Comparison of ENCODE assay signal across 1 cellular context in genomic region chr21:29002442-29003144, GRCh38.
TF ChIP-seq lines count a peak whose summit lies in the region.

No MANE protein-coding gene starts in this region.

TF ChIP-seq in HepG2, 621 proteins besides CTCF, POLR2A, EP300 and RAD21 (continued from another document):
- TF ChIP-seq DBP (CRISPR knock-in tag; IDR thresholded peaks at IDR 0.05; ENCODE audit: not compliant biosample characterization) (peak; percentile 43), ZNF253 (CRISPR knock-in tag; IDR thresholded peaks at IDR 0.05; ENCODE audit: borderline replicate concordance) (0 out of 2 replicates have a peak, but pooled peaks have one; percentile 36), STAG1 (CRISPR knock-in tag; IDR thresholded peaks at IDR 0.05) (no peak), NFE2L1 (CRISPR knock-in tag; IDR thresholded peaks at IDR 0.05; ENCODE audit: borderline replicate concordance) (no peak), DDIT3 (CRISPR knock-in tag; IDR thresholded peaks at IDR 0.05) (no peak), THYN1 (CRISPR knock-in tag; IDR thresholded peaks at IDR 0.05; ENCODE audit: borderline replicate concordance, low read depth) (no peak), ZBTB40 (IDR thresholded peaks at IDR 0.05) (no peak), ZBTB40 (CRISPR knock-in tag; IDR thresholded peaks at IDR 0.05) (peak; percentile 87), ZFP90 (CRISPR knock-in tag; IDR thresholded peaks at IDR 0.05; ENCODE audit: borderline replicate concordance) (peak; percentile 84), CEBPZ (IDR thresholded peaks at IDR 0.05; ENCODE audit: low read length) (no peak), ZFP36L2 (CRISPR knock-in tag; IDR thresholded peaks at IDR 0.05) (no peak; the same call in 1 of the 2 replicates), ZNF839 (CRISPR knock-in tag; IDR thresholded peaks at IDR 0.05; ENCODE audit: borderline replicate concordance) (peak; percentile 74; the same call in 1 of the 2 replicates), ZNF772 (CRISPR knock-in tag; IDR thresholded peaks at IDR 0.05) (peak; percentile 89), POLR2AphosphoS2 (IDR thresholded peaks at IDR 0.05; ENCODE audit: low read depth, low read length) (no peak), PHF5A (CRISPR knock-in tag; IDR thresholded peaks at IDR 0.05; ENCODE audit: low read depth, unreplicated experiment) (peak; percentile 21), REXO4 (CRISPR knock-in tag; IDR thresholded peaks at IDR 0.05; ENCODE audit: borderline replicate concordance) (no peak), ZNF18 (CRISPR knock-in tag; IDR thresholded peaks at IDR 0.05; ENCODE audit: insufficient replicate concordance) (no peak), EZH2 (conservative IDR thresholded peaks at IDR 0.05; ENCODE audit: low read depth, low read length) (no peak), PLRG1 (conservative IDR thresholded peaks at IDR 0.05) (no peak), ZNF616 (CRISPR knock-in tag; IDR thresholded peaks at IDR 0.05; ENCODE audit: low read depth) (peak; percentile 90), KDM6A (CRISPR knock-in tag; IDR thresholded peaks at IDR 0.05; ENCODE audit: low read depth) (no peak), ZNF205 (CRISPR knock-in tag; IDR thresholded peaks at IDR 0.05) (peak; percentile 77), ZNF260 (CRISPR knock-in tag; IDR thresholded peaks at IDR 0.05; ENCODE audit: borderline replicate concordance, low read depth) (no peak), POLR2AphosphoS5 (IDR thresholded peaks at IDR 0.05; ENCODE audit: low read depth, low read length) (peak; percentile 95), AHR (CRISPR knock-in tag; IDR thresholded peaks at IDR 0.05) (peak; percentile 46; the same call in 1 of the 2 replicates), ZNF552 (CRISPR knock-in tag; IDR thresholded peaks at IDR 0.05; ENCODE audit: borderline replicate concordance) (peak; percentile 78; the same call in 1 of the 2 replicates), HBP1 (CRISPR knock-in tag; IDR thresholded peaks at IDR 0.05; ENCODE audit: low read depth) (peak; percentile 90; the same call in 1 of the 2 replicates), TFAP4 (IDR thresholded peaks at IDR 0.05; ENCODE audit: borderline replicate concordance, low read depth) (peak; percentile 70; the same call in 1 of the 2 replicates), SIX1 (CRISPR knock-in tag; IDR thresholded peaks at IDR 0.05; ENCODE audit: borderline replicate concordance) (peak; percentile 78), CHD2 (IDR thresholded peaks at IDR 0.05; ENCODE audit: low read depth, low read length) (peak; percentile 64; the same call in 1 of the 2 replicates), TARDBP (CRISPR knock-in tag; IDR thresholded peaks at IDR 0.05) (peak; percentile 83), SOX5 (CRISPR knock-in tag; IDR thresholded peaks at IDR 0.05; ENCODE audit: borderline replicate concordance) (peak; percentile 49; the same call in 1 of the 2 replicates)
